Comparison of ENCODE assay signal across 30 cellular contexts in genomic region chr11:24767411-24767810, GRCh38.
"Had no signal": no experiment of that assay in that cellular context is flagged by ENCODE, and none has a peak within 500 bp of the region (broad histone marks: within the 10 kb centered on the region; RNA-seq: fewer than 3 reads in every experiment).

No MANE protein-coding gene starts in this region.

- H3K36me3 ChIP-seq: adrenal gland, ascending aorta, brain microvascular endothelial cell, breast epithelium, cardiac muscle cell had no signal

- H3K9me3 ChIP-seq: adrenal gland, ascending aorta, body of pancreas, breast epithelium had no signal

- DNase-seq: activated effector memory CD4-positive, alpha-beta T cell treated with anti-CD3 and anti-CD28 coated beads, Interleukin-2, amount 50 U/mL, for 16 hours; activated effector memory CD4-positive, alpha-beta T cell treated with Interleukin-2 at 50 U/mL for 16 hours; activated gamma-delta T cell; activated gamma-delta T cell treated with Interleukin-2 at 50 U/mL for 16 hours; activated naive CD4-positive, alpha-beta T cell; activated naive CD4-positive, alpha-beta T cell treated with anti-CD3 and anti-CD28 coated beads for 36 hours; activated naive CD4-positive, alpha-beta T cell treated with anti-CD3 and anti-CD28 coated beads, Interleukin-2, amount 10 ng/mL, durations not matched to agents 7 days and 5 days; activated naive CD4-positive, alpha-beta T cell treated with anti-CD3 and anti-CD28 coated beads, Interleukin-2, amount 50 U/mL, for 16 hours; activated naive CD4-positive, alpha-beta T cell treated with Interleukin-2 at 50 U/mL for 16 hours; activated naive CD8-positive, alpha-beta T cell treated with anti-CD3 and anti-CD28 coated beads for 36 hours; activated naive CD8-positive, alpha-beta T cell treated with anti-CD3 and anti-CD28 coated beads, Interleukin-2, amount 10 ng/mL, durations not matched to agents 7 days and 5 days; activated naive CD8-positive, alpha-beta T cell treated with anti-CD3 and anti-CD28 coated beads, Interleukin-2, amount 50 U/mL, for 24 hours; activated T-cell treated with anti-CD3 and anti-CD28 coated beads, Interleukin-2, amount 50 U/mL, for 1 hour; activated T-cell treated with anti-CD3 and anti-CD28 coated beads, Interleukin-2, amount 50 U/mL, for 24 hours; activated T-cell treated with anti-CD3 and anti-CD28 coated beads, Interleukin-2, amount 50 U/mL, for 4 hours; activated T-cell treated with anti-CD3 and anti-CD28 coated beads, Interleukin-2, amount 50 U/mL, for 48 hours; activated T-cell treated with anti-CD3 and anti-CD28 coated beads, Interleukin-2, amount 50 U/mL, for 72 hours; adrenal gland; amniotic stem cell; amygdala; anterior cingulate cortex; aorta; body of pancreas; brain microvascular endothelial cell; caudate nucleus; central memory CD4-positive, alpha-beta T cell; cerebellar nuclear complex had no signal

- H3K27ac ChIP-seq: adrenal gland, ascending aorta, body of pancreas, brain microvascular endothelial cell, breast epithelium, cardiac muscle cell had no signal

- H3K4me1 ChIP-seq: adrenal gland, ascending aorta, body of pancreas, breast epithelium had no signal

- H3K27me3 ChIP-seq: adrenal gland, ascending aorta, body of pancreas, brain microvascular endothelial cell, breast epithelium, cardiac muscle cell had no signal

- H3K4me3 ChIP-seq: adrenal gland, ascending aorta, body of pancreas, breast epithelium, cardiac muscle cell had no signal
